Comparison of ENCODE assay signal across 10 cellular contexts in genomic region chr1:212225416-212225815, GRCh38. TPM values are rescaled to one million over a fixed set of nuclear protein-coding genes. Genes with fewer than 3 reads are reported as not detected.
DNase-seq lines count a peak whose midpoint lies in the region; ATAC-seq and TF ChIP-seq lines count a peak whose summit lies in the region.
"Had no signal": no experiment of that assay in that cellular context is flagged by ENCODE, and none has a peak within 500 bp of the region (broad histone marks: within the 10 kb centered on the region; RNA-seq: fewer than 3 reads in every experiment).

No MANE protein-coding gene starts in this region.

- H3K27ac Mint-ChIP-seq in activated T-helper 17 cell treated with anti-CD3 and anti-CD28 coated beads, Interleukin-2, amount 50 U/mL, for 72 hours = peak overlapping the region; percentile 70
- no peak overlapping the region for H3K27ac Mint-ChIP-seq in Calu3 (ENCODE audit: unreplicated experiment)

- peak overlapping the region; percentile 70 for H3K27ac ChIP-seq in BLaER1
- H3K27ac ChIP-seq in left lung = no peak overlapping the region

- peaks cover 11% of the 10 kb centered on the region for H3K4me1 Mint-ChIP-seq in activated T-helper 17 cell treated with anti-CD3 and anti-CD28 coated beads, Interleukin-2, amount 50 U/mL, for 72 hours
- peaks cover 31% of the 10 kb centered on the region for H3K4me1 Mint-ChIP-seq in Calu3 (ENCODE audit: low read depth, unreplicated experiment)

- no peaks in the 10 kb centered on the region for H3K9me3 Mint-ChIP-seq in activated T-helper 17 cell treated with anti-CD3 and anti-CD28 coated beads, Interleukin-2, amount 50 U/mL, for 72 hours
- H3K9me3 Mint-ChIP-seq in Calu3 (ENCODE audit: low read depth, unreplicated experiment) = no peaks in the 10 kb centered on the region

- H3K4me2 ChIP-seq in BLaER1 = peak overlapping the region; percentile 87

- H3K36me3 ChIP-seq in BLaER1 = no peaks in the 10 kb centered on the region
- H3K36me3 ChIP-seq in mucosa of descending colon (ENCODE audit: low read depth) = no peaks in the 10 kb centered on the region
- H3K36me3 ChIP-seq in left lung = no peaks in the 10 kb centered on the region

- H3K36me3 Mint-ChIP-seq in activated T-helper 17 cell treated with anti-CD3 and anti-CD28 coated beads, Interleukin-2, amount 50 U/mL, for 72 hours (ENCODE audit: low read depth) = no peaks in the 10 kb centered on the region
- no peaks in the 10 kb centered on the region for H3K36me3 Mint-ChIP-seq in Calu3 (ENCODE audit: insufficient read depth, unreplicated experiment)

- peak overlapping the region; percentile 69; the same call in 1 of the 2 replicates for H3K9ac ChIP-seq in BLaER1

- 0 out of 2 replicates have a peak overlapping the region, but pooled peaks have one; percentile 24 for H3K4me3 ChIP-seq in BLaER1
- no peak overlapping the region for H3K4me3 ChIP-seq in mucosa of descending colon
- H3K4me3 ChIP-seq in left lung = no peak overlapping the region

- intact Hi-C loops in mucosa of descending colon (cut with DNase I, micrococcal nuclease) (no loop called here), Calu3 (cut with micrococcal nuclease; ENCODE audit: unreplicated experiment) (no loop called here), left lung (cut with DNase I) (no loop called here)

- DNase-seq in mucosa of descending colon (no peak), GM03348 (ENCODE audit: low spot score) (no peak), Calu3 (no peak), cerebellar cortex (ENCODE audit: low spot score) (no peak), left lung (no peak)
- DNase-seq: C1 segment of cervical spinal cord, OCI-M1 had no signal

- no peaks in the 10 kb centered on the region for H3K27me3 ChIP-seq in BLaER1
- H3K27me3 ChIP-seq in left lung = no peaks in the 10 kb centered on the region

- CTCF ChIA-PET in Calu3 (lab: Charles Lee) = interaction anchor here (0.8 kb wide), 1 partner anchor 65 kb away, joined by 3 read pairs; no protein-coding TSS in a partner anchor

- peaks cover 45% of the 10 kb centered on the region for H3K4me1 ChIP-seq in BLaER1
- H3K4me1 ChIP-seq in mucosa of descending colon (ENCODE audit: low read depth) = no peaks in the 10 kb centered on the region
- H3K4me1 ChIP-seq in left lung = peaks cover 16% of the 10 kb centered on the region in 2 donors

- H3K4me3 Mint-ChIP-seq in activated T-helper 17 cell treated with anti-CD3 and anti-CD28 coated beads, Interleukin-2, amount 50 U/mL, for 72 hours = peak overlapping the region; percentile 56
- H3K4me3 Mint-ChIP-seq in Calu3 (ENCODE audit: low read depth, unreplicated experiment) = no peak overlapping the region

- ATAC-seq in GM19043 (IDR thresholded peaks at IDR 0.05; ENCODE audit: low read depth, unreplicated experiment) = peak; percentile 40
- peak; percentile 83 for ATAC-seq in activated T-helper 17 cell treated with anti-CD3 and anti-CD28 coated beads, Interleukin-2, amount 50 U/mL, for 72 hours (replicated peaks)
- ATAC-seq in mucosa of descending colon = peak; percentile 43
- no peak for ATAC-seq in left lung

- TF ChIP-seq CTCF in mucosa of descending colon (IDR thresholded peaks at IDR 0.05) (no peak), Calu3 (IDR thresholded peaks at IDR 0.05; ENCODE audit: unreplicated experiment) (no peak), left lung (IDR thresholded peaks at IDR 0.05) (no peak)

- no peaks in the 10 kb centered on the region for H4K20me1 ChIP-seq in BLaER1

- no TSS peak for BruUV-seq in Calu3 (replicated peaks; lab: Mats Ljungman, UMichigan)

- no peaks in the 10 kb centered on the region for H3K27me3 Mint-ChIP-seq in activated T-helper 17 cell treated with anti-CD3 and anti-CD28 coated beads, Interleukin-2, amount 50 U/mL, for 72 hours
- H3K27me3 Mint-ChIP-seq in Calu3 (ENCODE audit: unreplicated experiment) = no peaks in the 10 kb centered on the region

- H3K9me3 ChIP-seq in BLaER1 (no peaks in the 10 kb centered on the region), mucosa of descending colon (no peaks in the 10 kb centered on the region), left lung (no peaks in the 10 kb centered on the region)

RNA-seq across cellular contexts. Expression of gene PPP2R5A, which starts 59.8 kb away (rescaled TPM):
- 10 to 100 TPM; 33.6 to 34.9 TPM for total RNA-seq in activated T-helper 17 cell treated with anti-CD3 and anti-CD28 coated beads, Interleukin-2, amount 50 U/mL, for 72 hours
- total RNA-seq in mucosa of descending colon (10 to 100 TPM; 56.5 to 63.9 (median 63.3) TPM), Calu3 (2022) (42.9 and 45.2 TPM in 2 replicates), left lung (10 to 100 TPM; 61.1 to 71.9 TPM)
